8 cellular contexts compared by ENCODE assay signal in genomic region chr9:98848450-98849149, GRCh38. TPM values are rescaled to one million over a fixed set of nuclear protein-coding genes. Genes with fewer than 3 reads are reported as not detected.
DNase-seq lines count a peak whose midpoint lies in the region; ATAC-seq, FAIRE-seq and TF ChIP-seq lines count a peak whose summit lies in the region.

No MANE protein-coding gene starts in this region.

- in situ Hi-C loops in ACHN (cut with HindIII; ENCODE audit: low pct_ligation_motif_present, low pct_unique_long_range_greater_than_20kb, low sequenced_read_pairs) = no loop called here
- in situ Hi-C loops in HepG2 (cut with HindIII; ENCODE audit: extremely low pct_ligation_motif_present, low pct_unique_long_range_greater_than_20kb) = loop anchor here (5.0 kb wide), 2 partner anchors 149 to 284 kb away; no protein-coding TSS in a partner anchor

- CTCF ChIA-PET in HepG2 (lab: Yijun Ruan, JAX; ENCODE audit: low intra/inter-chr PET ratio, low total read pairs) = interaction anchor here (0.8 to 2.6 kb wide), 6 partner anchors 126 to 292 kb away, joined by 3 to 27 read pairs (median 6); no protein-coding TSS in a partner anchor

- WGBS in HepG2 (ENCODE audit: low lambda C conversion rate) = 8% methylated on average over 16 of the region's 16 CpGs

- ATAC-seq in GM18520 (IDR thresholded peaks at IDR 0.05; ENCODE audit: unreplicated experiment) = peak; percentile 67
- ATAC-seq in HG03135 (IDR thresholded peaks at IDR 0.05; ENCODE audit: unreplicated experiment) = peak; percentile 67
- ATAC-seq in HepG2 = peak; percentile 99

- intact Hi-C loops in colonic mucosa (cut with DNase I) = loop anchor here (5.0 kb wide), 1 partner anchor 294 kb away; no protein-coding TSS in a partner anchor
- intact Hi-C loops in HepG2 (cut with micrococcal nuclease; ENCODE audit: unreplicated experiment) = loop anchor here (1.0 to 2.0 kb wide), 4 partner anchors 126 to 292 kb away; partner anchors contain the start of gene TGFBR1

- no peak overlapping the region for H3K4me3 ChIP-seq in colonic mucosa
- no peak overlapping the region for H3K4me3 ChIP-seq in HepG2 (replicated peaks in 1 of 3; ENCODE audit: insufficient read depth in 1 of 3, low read depth in 2 of 3, low read length in 3 of 3)

- TF ChIP-seq RAD21 in HepG2 (CRISPR knock-in tag; IDR thresholded peaks at IDR 0.05) = peak; percentile 82

- peak; percentile 85 for TF ChIP-seq CTCF in colonic mucosa (IDR thresholded peaks at IDR 0.05)
- TF ChIP-seq CTCF in HepG2 (CRISPR knock-in tag; IDR thresholded peaks at IDR 0.05) = peak; percentile 96

- H3K4me1 ChIP-seq in colonic mucosa (no peaks in the 10 kb centered on the region), HepG2 (ENCODE audit: insufficient read depth, low read length) (peaks cover 11% of the 10 kb centered on the region)

- H3K9me3 ChIP-seq in colonic mucosa (no peaks in the 10 kb centered on the region), HepG2 (ENCODE audit: low read length) (no peaks in the 10 kb centered on the region)

- H3K4me2 ChIP-seq in HepG2 (ENCODE audit: low read depth, low read length) = peak overlapping the region; percentile 59

- FAIRE-seq in HepG2 (lab: Jason Lieb, UNC) = peak; percentile 93

- H3K79me2 ChIP-seq in HepG2 (ENCODE audit: insufficient read depth, low read length) = no peaks in the 10 kb centered on the region

- no TSS peak for BruUV-seq in HepG2 (replicated peaks; lab: Mats Ljungman, UMichigan)

- H3K27me3 ChIP-seq in colonic mucosa (no peaks in the 10 kb centered on the region), HepG2 (ENCODE audit: control insufficient read depth in 1 of 2, insufficient read depth in 2 of 2, low read length in 2 of 2) (peaks cover 0 to 1% of the 10 kb centered on the region in 2 experiments; a peak in 2 of 5 replicates)

- TF ChIP-seq EP300 in HepG2 (IDR thresholded peaks at IDR 0.05; ENCODE audit: low read depth in 2 of 2, low read length in 2 of 2) (no peak), HepG2 (CRISPR knock-in tag; IDR thresholded peaks at IDR 0.05; ENCODE audit: borderline replicate concordance) (no peak)

- H4K20me1 ChIP-seq in HepG2 (ENCODE audit: insufficient read depth, low read length) = no peaks in the 10 kb centered on the region

- no peak overlapping the region for H3K9ac ChIP-seq in colonic mucosa (ENCODE audit: low read depth in 2 of 2, low read length in 2 of 2)
- H3K9ac ChIP-seq in HepG2 (ENCODE audit: insufficient read depth, low read depth, low read length) = no peak overlapping the region

- H3K36me3 ChIP-seq in colonic mucosa (no peaks in the 10 kb centered on the region), HepG2 (replicated peaks in 1 of 2; ENCODE audit: control insufficient read depth in 1 of 2, insufficient read depth in 2 of 2, low read length in 2 of 2) (no peaks in the 10 kb centered on the region)

- POLR2A ChIA-PET in HepG2 (lab: Yijun Ruan, JAX) = no interaction called here

- no peak overlapping the region for H2AFZ ChIP-seq in HepG2 (ENCODE audit: low read length)

- no peak for TF ChIP-seq POLR2A in HepG2 (IDR thresholded peaks at IDR 0.05; ENCODE audit: insufficient read depth in 1 of 2, low read depth in 2 of 2, low read length in 2 of 2)

- H3K27ac ChIP-seq in colonic mucosa (peak overlapping the region; percentile 42), HepG2 (ENCODE audit: extremely low read length, insufficient read depth, low read length) (no peak overlapping the region)

- DNase-seq in ACHN (peak; percentile 78), NCI-H460 (ENCODE audit: extremely low read depth, low read depth) (peak; percentile 85), colonic mucosa (peak; percentile 94), HepG2 (ENCODE audit: low spot score) (peak; percentile 97)
- peak; percentile 87 for DNase-seq in activated CD4-positive, alpha-beta T cell treated with anti-CD3 and anti-CD28 coated beads for 48 hours
- DNase-seq in stimulated activated CD4-positive, alpha-beta T cell treated with anti-CD3 and anti-CD28 coated beads, Interleukin-2, amount 100 ng/mL, for 4 hours (ENCODE audit: low read depth) = peak; percentile 59

TF ChIP-seq in HepG2, 621 proteins besides CTCF, POLR2A, EP300 and RAD21 (continues in another document):
- TF ChIP-seq DZIP1 (CRISPR knock-in tag; IDR thresholded peaks at IDR 0.05) = no peak

RNA-seq across cellular contexts. Expression of gene GALNT12, which starts 41.1 kb away (rescaled TPM):
- 8.6 and 8.8 TPM in 2 replicates for total RNA-seq in NCI-H460 (2014; rRNA removed; shearing (Covaris generic))
- polyA plus RNA-seq in NCI-H460 (2014; cell fraction: nucleus; rRNA removed) = 23.5 and 35.7 TPM in 2 replicates
- 100 to 1,000 TPM in 1 of 2 donors, 10 to 100 TPM in 1; 69.6 to 145 TPM for total RNA-seq in colonic mucosa
- 0.07 TPM in 1 of 2 replicates, not detected in the other for total RNA-seq in HepG2 (2016; rRNA removed; fragmentation: Illumina TruSeq; extraction: Trizol)
- not detected in 2 replicates for total RNA-seq in HepG2 (2016; cell fraction: cytosol; rRNA removed; fragmentation: Illumina TruSeq; extraction: Trizol; ENCODE audit: low read depth)
- not detected in 2 replicates for total RNA-seq in HepG2 (2016; cell fraction: insoluble cytoplasmic fraction; rRNA removed; fragmentation: Illumina TruSeq; extraction: Trizol)
- total RNA-seq in HepG2 (2016; cell fraction: membrane; rRNA removed; fragmentation: Illumina TruSeq; extraction: Trizol) = not detected in 2 replicates
- total RNA-seq in HepG2 (2016; cell fraction: nucleus; rRNA removed; fragmentation: Illumina TruSeq; extraction: Trizol) = not detected in 2 replicates
- 0.04 TPM in 1 of 2 replicates, not detected in the other for polyA plus RNA-seq in HepG2 (2011; rRNA removed)
- polyA plus RNA-seq in HepG2 (2011; cell fraction: cytosol; rRNA removed) = 0.05 and 0.13 TPM in 2 replicates
- 0.58 TPM in 1 of 2 replicates, not detected in the other for polyA plus RNA-seq in HepG2 (2011; cell fraction: nucleus; rRNA removed)
- not detected in 2 replicates for polyA plus RNA-seq in HepG2 (2012)
- polyA plus RNA-seq in HepG2 (2016; cell fraction: cytosol; fragmentation: Illumina TruSeq; extraction: Trizol; ENCODE audit: low read depth) = not detected in 2 replicates
- not detected in 2 replicates for polyA plus RNA-seq in HepG2 (2016; cell fraction: insoluble cytoplasmic fraction; fragmentation: Illumina TruSeq; extraction: Trizol; ENCODE audit: low read depth)
- polyA plus RNA-seq in HepG2 (2016; cell fraction: membrane; fragmentation: Illumina TruSeq; extraction: Trizol; ENCODE audit: low read depth) = not detected in 2 replicates
- not detected in 2 replicates for polyA plus RNA-seq in HepG2 (2016; cell fraction: nucleus; fragmentation: Illumina TruSeq; extraction: Trizol; ENCODE audit: insufficient read depth, low read depth)
- polyA minus RNA-seq in HepG2 (2011; rRNA and poly(A)+ RNA removed; ENCODE audit: low replicate concordance) = 0.47 TPM in 1 of 2 replicates, not detected in the other
- not detected in 2 replicates for polyA minus RNA-seq in HepG2 (2011; cell fraction: cytosol; rRNA and poly(A)+ RNA removed)
- not detected in 2 replicates for polyA minus RNA-seq in HepG2 (2011; cell fraction: nucleus; rRNA and poly(A)+ RNA removed)

RNA-seq across cellular contexts. Expression of gene ANKS6, which starts 52.2 kb away (rescaled TPM):
- total RNA-seq in NCI-H460 (2014; rRNA removed; shearing (Covaris generic)) = 22.9 and 32.2 TPM in 2 replicates
- polyA plus RNA-seq in NCI-H460 (2014; cell fraction: nucleus; rRNA removed) = 46.3 and 77.2 TPM in 2 replicates
- 10 to 100 TPM; 19.5 to 22.0 TPM for total RNA-seq in colonic mucosa
- total RNA-seq in HepG2 (2016; rRNA removed; fragmentation: Illumina TruSeq; extraction: Trizol) = 7.0 and 8.8 TPM in 2 replicates
- total RNA-seq in HepG2 (2016; cell fraction: cytosol; rRNA removed; fragmentation: Illumina TruSeq; extraction: Trizol; ENCODE audit: low read depth) = 20.5 and 22.8 TPM in 2 replicates
- total RNA-seq in HepG2 (2016; cell fraction: insoluble cytoplasmic fraction; rRNA removed; fragmentation: Illumina TruSeq; extraction: Trizol) = 6.5 and 9.0 TPM in 2 replicates
- 20.3 and 21.8 TPM in 2 replicates for total RNA-seq in HepG2 (2016; cell fraction: membrane; rRNA removed; fragmentation: Illumina TruSeq; extraction: Trizol)
- 4.9 and 8.5 TPM in 2 replicates for total RNA-seq in HepG2 (2016; cell fraction: nucleus; rRNA removed; fragmentation: Illumina TruSeq; extraction: Trizol)
- 9.5 and 10.7 TPM in 2 replicates for polyA plus RNA-seq in HepG2 (2011; rRNA removed)
- 8.8 and 12.0 TPM in 2 replicates for polyA plus RNA-seq in HepG2 (2011; cell fraction: cytosol; rRNA removed)
- polyA plus RNA-seq in HepG2 (2011; cell fraction: nucleus; rRNA removed) = 24.5 and 25.8 TPM in 2 replicates
- polyA plus RNA-seq in HepG2 (2012) = 7.1 and 10.8 TPM in 2 replicates
- 26.8 and 27.0 TPM in 2 replicates for polyA plus RNA-seq in HepG2 (2016; cell fraction: cytosol; fragmentation: Illumina TruSeq; extraction: Trizol; ENCODE audit: low read depth)
- polyA plus RNA-seq in HepG2 (2016; cell fraction: insoluble cytoplasmic fraction; fragmentation: Illumina TruSeq; extraction: Trizol; ENCODE audit: low read depth) = 6.2 and 8.9 TPM in 2 replicates
- 22.6 and 25.9 TPM in 2 replicates for polyA plus RNA-seq in HepG2 (2016; cell fraction: membrane; fragmentation: Illumina TruSeq; extraction: Trizol; ENCODE audit: low read depth)
- polyA plus RNA-seq in HepG2 (2016; cell fraction: nucleus; fragmentation: Illumina TruSeq; extraction: Trizol; ENCODE audit: insufficient read depth, low read depth) = 15.9 and 18.2 TPM in 2 replicates
- polyA minus RNA-seq in HepG2 (2011; rRNA and poly(A)+ RNA removed; ENCODE audit: low replicate concordance) = 12.2 and 13.0 TPM in 2 replicates
- polyA minus RNA-seq in HepG2 (2011; cell fraction: cytosol; rRNA and poly(A)+ RNA removed) = 4.2 and 4.9 TPM in 2 replicates
- 5.9 and 9.3 TPM in 2 replicates for polyA minus RNA-seq in HepG2 (2011; cell fraction: nucleus; rRNA and poly(A)+ RNA removed)
